ENCODE assay signal across 1 cellular context in genomic region chr12:77323778-77324415, GRCh38.
TF ChIP-seq lines count a peak whose summit lies in the region.

No MANE protein-coding gene starts in this region.

TF ChIP-seq in HepG2, 621 proteins besides CTCF, POLR2A, EP300 and RAD21 (continued from another document):
- TF ChIP-seq REST (IDR thresholded peaks at IDR 0.05; ENCODE audit: borderline replicate concordance in 1 of 2, low read depth in 1 of 2, low read length in 2 of 2) (no peak), CEBPB (IDR thresholded peaks at IDR 0.05; ENCODE audit: borderline replicate concordance, low read depth, low read length) (peak; percentile 65; the same call in 1 of the 2 replicates), NFKBIZ (CRISPR knock-in tag; IDR thresholded peaks at IDR 0.05) (no peak), ZNF772 (CRISPR knock-in tag; IDR thresholded peaks at IDR 0.05) (no peak), THAP8 (CRISPR knock-in tag; IDR thresholded peaks at IDR 0.05; ENCODE audit: borderline replicate concordance) (no peak), PRDM15 (CRISPR knock-in tag; IDR thresholded peaks at IDR 0.05) (no peak), THRA (CRISPR knock-in tag; IDR thresholded peaks at IDR 0.05; ENCODE audit: borderline replicate concordance) (no peak), ATF7 (IDR thresholded peaks at IDR 0.05) (peak; percentile 55; the same call in 1 of the 2 replicates), ATF7 (CRISPR knock-in tag; IDR thresholded peaks at IDR 0.05) (no peak), ZBTB10 (CRISPR knock-in tag; IDR thresholded peaks at IDR 0.05; ENCODE audit: borderline replicate concordance) (no peak)
TF ChIP-seq in HepG2: peak in this region for 2.
